ENCODE assay signal across 8 cellular contexts in the genomic region with DNA sequence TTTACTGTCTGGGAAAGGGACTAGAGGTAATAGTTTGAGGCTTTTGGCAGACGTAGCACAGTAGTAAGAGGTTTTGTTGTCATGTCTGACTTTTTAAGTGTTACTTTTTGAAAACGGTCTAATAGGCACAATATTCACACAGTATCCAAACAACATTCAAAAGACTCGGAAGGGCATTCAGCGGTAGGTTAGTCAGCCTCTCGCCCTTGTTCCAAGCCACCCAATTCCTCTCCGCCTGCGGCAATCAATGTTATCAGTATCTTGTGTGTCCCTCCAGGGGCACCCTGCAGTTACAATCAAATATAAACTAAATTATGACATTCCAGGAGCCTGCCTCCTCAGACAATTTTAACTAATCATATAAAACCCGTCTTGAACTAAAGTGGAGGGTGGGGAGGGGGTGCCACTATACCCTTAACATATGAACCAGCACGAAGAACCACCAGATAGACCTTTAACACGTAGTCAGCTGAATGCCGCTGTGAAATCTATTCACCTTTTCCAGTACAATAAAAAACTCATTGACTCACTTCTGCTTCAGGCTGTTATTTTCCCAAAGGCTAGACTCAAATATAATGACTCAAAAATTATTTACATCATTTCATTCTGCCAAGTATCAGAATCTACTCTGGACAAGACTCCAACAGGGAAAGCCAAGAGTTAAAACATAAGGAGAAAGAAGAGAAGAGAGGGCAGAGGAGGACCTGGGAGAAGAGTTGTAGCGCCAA. TPM values are rescaled to one million over a fixed set of nuclear protein-coding genes. Genes with fewer than 3 reads are reported as not detected.
DNase-seq lines count a peak whose midpoint lies in the region; ATAC-seq and TF ChIP-seq lines count a peak whose summit lies in the region.

No MANE protein-coding gene starts in this region.

- H3K4me3 ChIP-seq in left ventricle myocardium inferior (peak overlapping the region; percentile 89), astrocyte of the spinal cord (ENCODE audit: low read depth, low read length) (peak overlapping the region; percentile 89), vagina (peak overlapping the region; percentile 85 to 87)

- in situ Hi-C loops in astrocyte of the spinal cord (cut with HindIII; ENCODE audit: low sequenced_read_pairs) = no loop called here

- H3K27me3 Mint-ChIP-seq in memory B cell = peaks cover 5% of the 10 kb centered on the region

- no peak for TF ChIP-seq POLR2A in vagina (IDR thresholded peaks at IDR 0.05)

- DNase-seq in left ventricle myocardium inferior = no peak
- no peak for DNase-seq in left ventricle myocardium superior
- DNase-seq in astrocyte of the spinal cord (ENCODE audit: low read depth, low spot score) = no peak
- DNase-seq in memory B cell (ENCODE audit: low spot score in 2 of 2) = no peak
- DNase-seq in vagina (ENCODE audit: extremely low spot score in 2 of 2) = no peak
- DNase-seq in iPS-NIHi11 (ENCODE audit: low spot score) = no peak
- no peak for DNase-seq in effector CD4-positive, alpha-beta T cell

- H3K27me3 ChIP-seq in left ventricle myocardium inferior (ENCODE audit: low read depth) (no peaks in the 10 kb centered on the region), vagina (no peaks in the 10 kb centered on the region)

- intact Hi-C loops in left ventricle myocardium inferior (cut with micrococcal nuclease) = no loop called here
- intact Hi-C loops in left ventricle myocardium superior (cut with micrococcal nuclease) = loop anchor here (5.0 to 10.0 kb wide), 2 partner anchors 294 to 1144 kb away; no protein-coding TSS in a partner anchor
- intact Hi-C loops in vagina (cut with DNase I) = loop anchor here (10.0 kb wide), 1 partner anchor 264 kb away; no protein-coding TSS in a partner anchor

- no peak for ATAC-seq in left ventricle myocardium superior
- no peak for ATAC-seq in memory B cell (ENCODE audit: low read depth)
- no peak for ATAC-seq in GM21786 (IDR thresholded peaks at IDR 0.05; ENCODE audit: unreplicated experiment)

- no peaks in the 10 kb centered on the region for H3K9me3 ChIP-seq in left ventricle myocardium inferior (replicated peaks)
- no peaks in the 10 kb centered on the region for H3K9me3 ChIP-seq in vagina

- H3K4me1 Mint-ChIP-seq in memory B cell = peaks cover 32% of the 10 kb centered on the region

- H3K4me3 Mint-ChIP-seq in memory B cell = peak overlapping the region; percentile 96

- no peaks in the 10 kb centered on the region for H3K9me3 Mint-ChIP-seq in memory B cell

- H3K36me3 Mint-ChIP-seq in memory B cell = peaks cover 2% of the 10 kb centered on the region

- peaks cover 41% of the 10 kb centered on the region for H3K36me3 ChIP-seq in left ventricle myocardium inferior
- no peaks in the 10 kb centered on the region for H3K36me3 ChIP-seq in vagina

- H3K27ac ChIP-seq in left ventricle myocardium inferior (replicated peaks) (peak overlapping the region; percentile 98), vagina (peak overlapping the region; percentile 86)

- H3K4me1 ChIP-seq in left ventricle myocardium inferior = peaks cover 73% of the 10 kb centered on the region
- peaks cover 38% of the 10 kb centered on the region for H3K4me1 ChIP-seq in vagina

- TF ChIP-seq CTCF in left ventricle myocardium inferior (IDR thresholded peaks at IDR 0.05; ENCODE audit: borderline replicate concordance) (no peak), astrocyte of the spinal cord (IDR thresholded peaks at IDR 0.05; ENCODE audit: low read depth, low read length) (no peak), vagina (IDR thresholded peaks at IDR 0.05) (no peak)

- H3K27ac Mint-ChIP-seq in memory B cell = peak overlapping the region; percentile 41

RNA-seq across cellular contexts. Expression of a gene that starts 1.7 kb away (rescaled TPM):
- total RNA-seq in left ventricle myocardium inferior (44.4 TPM), left ventricle myocardium superior (69.4 TPM), vagina (20.6 TPM)
